In the genomic region with DNA sequence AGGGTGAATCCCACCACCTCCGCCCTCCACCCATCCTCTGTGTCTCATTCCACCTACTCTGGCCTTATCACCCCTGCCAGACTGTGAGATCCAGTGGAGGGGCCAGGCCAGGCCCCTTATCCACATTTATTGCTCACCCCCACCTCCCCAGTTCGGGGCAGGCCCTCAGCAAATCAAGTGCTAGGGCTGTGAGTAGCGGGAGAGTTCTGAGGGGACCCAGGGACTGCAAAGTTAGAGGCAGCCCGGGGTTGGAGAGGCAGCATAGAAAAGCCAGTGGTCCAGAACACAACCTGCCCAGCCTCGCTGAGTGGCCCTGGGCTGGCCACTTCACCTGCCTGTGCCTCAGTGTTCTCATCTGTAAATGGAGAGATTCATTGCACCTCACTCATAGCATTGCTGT, we compare ENCODE assay signal across 3 cellular contexts.
TF ChIP-seq lines count a peak whose summit lies in the region.

No MANE protein-coding gene starts in this region.

TF ChIP-seq in SK-N-SH, 30 proteins besides CTCF, POLR2A, EP300 and RAD21:
- no peak for TF ChIP-seq RFX5 (IDR thresholded peaks at IDR 0.05; ENCODE audit: low read length)
- no peak for TF ChIP-seq TCF12 (IDR thresholded peaks at IDR 0.05)
- TF ChIP-seq, protein P1, sequence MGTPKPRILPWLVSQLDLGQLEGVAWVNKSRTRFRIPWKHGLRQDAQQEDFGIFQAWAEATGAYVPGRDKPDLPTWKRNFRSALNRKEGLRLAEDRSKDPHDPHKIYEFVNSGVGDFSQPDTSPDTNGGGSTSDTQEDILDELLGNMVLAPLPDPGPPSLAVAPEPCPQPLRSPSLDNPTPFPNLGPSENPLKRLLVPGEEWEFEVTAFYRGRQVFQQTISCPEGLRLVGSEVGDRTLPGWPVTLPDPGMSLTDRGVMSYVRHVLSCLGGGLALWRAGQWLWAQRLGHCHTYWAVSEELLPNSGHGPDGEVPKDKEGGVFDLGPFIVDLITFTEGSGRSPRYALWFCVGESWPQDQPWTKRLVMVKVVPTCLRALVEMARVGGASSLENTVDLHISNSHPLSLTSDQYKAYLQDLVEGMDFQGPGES (IDR thresholded peaks at IDR 0.05; ENCODE audit: low read depth, low read length): no peak
- TF ChIP-seq GABPA (IDR thresholded peaks at IDR 0.05; ENCODE audit: low read depth): no peak
- no peak for TF ChIP-seq FOSL2 (IDR thresholded peaks at IDR 0.05; ENCODE audit: borderline replicate concordance, low read depth)
- no peak for TF ChIP-seq CHD2 (IDR thresholded peaks at IDR 0.05; ENCODE audit: low read length, partially characterized antibody)
- TF ChIP-seq SMC3 (IDR thresholded peaks at IDR 0.05; ENCODE audit: low read depth, low read length): no peak
- no peak for TF ChIP-seq MXI1 (IDR thresholded peaks at IDR 0.05; ENCODE audit: low read depth, low read length)
- no peak for TF ChIP-seq TAF1 (IDR thresholded peaks at IDR 0.05; ENCODE audit: borderline replicate concordance, low read depth, low read length)
- TF ChIP-seq NRF1 (IDR thresholded peaks at IDR 0.05; ENCODE audit: low read depth, low read length): no peak
- no peak for TF ChIP-seq ELF1 (IDR thresholded peaks at IDR 0.05)
- no peak for TF ChIP-seq SIN3A (IDR thresholded peaks at IDR 0.05; ENCODE audit: borderline replicate concordance, low read depth, low read length)
- TF ChIP-seq, protein P2, sequence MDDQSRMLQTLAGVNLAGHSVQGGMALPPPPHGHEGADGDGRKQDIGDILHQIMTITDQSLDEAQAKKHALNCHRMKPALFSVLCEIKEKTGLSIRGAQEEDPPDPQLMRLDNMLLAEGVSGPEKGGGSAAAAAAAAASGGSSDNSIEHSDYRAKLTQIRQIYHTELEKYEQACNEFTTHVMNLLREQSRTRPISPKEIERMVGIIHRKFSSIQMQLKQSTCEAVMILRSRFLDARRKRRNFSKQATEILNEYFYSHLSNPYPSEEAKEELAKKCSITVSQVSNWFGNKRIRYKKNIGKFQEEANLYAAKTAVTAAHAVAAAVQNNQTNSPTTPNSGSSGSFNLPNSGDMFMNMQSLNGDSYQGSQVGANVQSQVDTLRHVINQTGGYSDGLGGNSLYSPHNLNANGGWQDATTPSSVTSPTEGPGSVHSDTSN (IDR thresholded peaks at IDR 0.05): no peak
- no peak for TF ChIP-seq NFIC (IDR thresholded peaks at IDR 0.05; ENCODE audit: borderline replicate concordance)

TF ChIP-seq in SK-N-SH treated with all-trans-retinoic acid at 6 μM for 48 hours, 23 proteins besides CTCF, POLR2A, EP300 and RAD21 (continued from another document and continues in another):
- no peak for TF ChIP-seq RARB (CRISPR knock-in tag; IDR thresholded peaks at IDR 0.05)
- TF ChIP-seq ZNF8 (CRISPR knock-in tag; IDR thresholded peaks at IDR 0.05): no peak
- TF ChIP-seq ZFP3 (CRISPR knock-in tag; IDR thresholded peaks at IDR 0.05): no peak
- TF ChIP-seq GLIS3 (CRISPR knock-in tag; IDR thresholded peaks at IDR 0.05): no peak
- TF ChIP-seq, protein P3, sequence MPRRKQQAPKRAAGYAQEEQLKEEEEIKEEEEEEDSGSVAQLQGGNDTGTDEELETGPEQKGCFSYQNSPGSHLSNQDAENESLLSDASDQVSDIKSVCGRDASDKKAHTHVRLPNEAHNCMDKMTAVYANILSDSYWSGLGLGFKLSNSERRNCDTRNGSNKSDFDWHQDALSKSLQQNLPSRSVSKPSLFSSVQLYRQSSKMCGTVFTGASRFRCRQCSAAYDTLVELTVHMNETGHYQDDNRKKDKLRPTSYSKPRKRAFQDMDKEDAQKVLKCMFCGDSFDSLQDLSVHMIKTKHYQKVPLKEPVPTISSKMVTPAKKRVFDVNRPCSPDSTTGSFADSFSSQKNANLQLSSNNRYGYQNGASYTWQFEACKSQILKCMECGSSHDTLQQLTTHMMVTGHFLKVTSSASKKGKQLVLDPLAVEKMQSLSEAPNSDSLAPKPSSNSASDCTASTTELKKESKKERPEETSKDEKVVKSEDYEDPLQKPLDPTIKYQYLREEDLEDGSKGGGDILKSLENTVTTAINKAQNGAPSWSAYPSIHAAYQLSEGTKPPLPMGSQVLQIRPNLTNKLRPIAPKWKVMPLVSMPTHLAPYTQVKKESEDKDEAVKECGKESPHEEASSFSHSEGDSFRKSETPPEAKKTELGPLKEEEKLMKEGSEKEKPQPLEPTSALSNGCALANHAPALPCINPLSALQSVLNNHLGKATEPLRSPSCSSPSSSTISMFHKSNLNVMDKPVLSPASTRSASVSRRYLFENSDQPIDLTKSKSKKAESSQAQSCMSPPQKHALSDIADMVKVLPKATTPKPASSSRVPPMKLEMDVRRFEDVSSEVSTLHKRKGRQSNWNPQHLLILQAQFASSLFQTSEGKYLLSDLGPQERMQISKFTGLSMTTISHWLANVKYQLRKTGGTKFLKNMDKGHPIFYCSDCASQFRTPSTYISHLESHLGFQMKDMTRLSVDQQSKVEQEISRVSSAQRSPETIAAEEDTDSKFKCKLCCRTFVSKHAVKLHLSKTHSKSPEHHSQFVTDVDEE (CRISPR knock-in tag; IDR thresholded peaks at IDR 0.05): no peak
- TF ChIP-seq OSR1 (CRISPR knock-in tag; IDR thresholded peaks at IDR 0.05): no peak
- TF ChIP-seq, protein P4, sequence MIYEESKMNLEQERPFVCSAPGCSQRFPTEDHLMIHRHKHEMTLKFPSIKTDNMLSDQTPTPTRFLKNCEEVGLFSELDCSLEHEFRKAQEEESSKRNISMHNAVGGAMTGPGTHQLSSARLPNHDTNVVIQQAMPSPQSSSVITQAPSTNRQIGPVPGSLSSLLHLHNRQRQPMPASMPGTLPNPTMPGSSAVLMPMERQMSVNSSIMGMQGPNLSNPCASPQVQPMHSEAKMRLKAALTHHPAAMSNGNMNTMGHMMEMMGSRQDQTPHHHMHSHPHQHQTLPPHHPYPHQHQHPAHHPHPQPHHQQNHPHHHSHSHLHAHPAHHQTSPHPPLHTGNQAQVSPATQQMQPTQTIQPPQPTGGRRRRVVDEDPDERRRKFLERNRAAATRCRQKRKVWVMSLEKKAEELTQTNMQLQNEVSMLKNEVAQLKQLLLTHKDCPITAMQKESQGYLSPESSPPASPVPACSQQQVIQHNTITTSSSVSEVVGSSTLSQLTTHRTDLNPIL (CRISPR knock-in tag; IDR thresholded peaks at IDR 0.05; ENCODE audit: low read depth): no peak
- TF ChIP-seq TOX (CRISPR knock-in tag; IDR thresholded peaks at IDR 0.05; ENCODE audit: borderline replicate concordance): no peak
- no peak for TF ChIP-seq ARNTL (CRISPR knock-in tag; IDR thresholded peaks at IDR 0.05; ENCODE audit: borderline replicate concordance, low read depth)
- no peak for TF ChIP-seq ZC3H10 (CRISPR knock-in tag; IDR thresholded peaks at IDR 0.05)
- no peak for TF ChIP-seq PPARA (CRISPR knock-in tag; IDR thresholded peaks at IDR 0.05; ENCODE audit: borderline replicate concordance)
- TF ChIP-seq, protein P5, sequence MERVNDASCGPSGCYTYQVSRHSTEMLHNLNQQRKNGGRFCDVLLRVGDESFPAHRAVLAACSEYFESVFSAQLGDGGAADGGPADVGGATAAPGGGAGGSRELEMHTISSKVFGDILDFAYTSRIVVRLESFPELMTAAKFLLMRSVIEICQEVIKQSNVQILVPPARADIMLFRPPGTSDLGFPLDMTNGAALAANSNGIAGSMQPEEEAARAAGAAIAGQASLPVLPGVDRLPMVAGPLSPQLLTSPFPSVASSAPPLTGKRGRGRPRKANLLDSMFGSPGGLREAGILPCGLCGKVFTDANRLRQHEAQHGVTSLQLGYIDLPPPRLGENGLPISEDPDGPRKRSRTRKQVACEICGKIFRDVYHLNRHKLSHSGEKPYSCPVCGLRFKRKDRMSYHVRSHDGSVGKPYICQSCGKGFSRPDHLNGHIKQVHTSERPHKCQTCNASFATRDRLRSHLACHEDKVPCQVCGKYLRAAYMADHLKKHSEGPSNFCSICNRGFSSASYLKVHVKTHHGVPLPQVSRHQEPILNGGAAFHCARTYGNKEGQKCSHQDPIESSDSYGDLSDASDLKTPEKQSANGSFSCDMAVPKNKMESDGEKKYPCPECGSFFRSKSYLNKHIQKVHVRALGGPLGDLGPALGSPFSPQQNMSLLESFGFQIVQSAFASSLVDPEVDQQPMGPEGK (CRISPR knock-in tag; IDR thresholded peaks at IDR 0.05; ENCODE audit: borderline replicate concordance): no peak
- no peak for TF ChIP-seq TCF4 (CRISPR knock-in tag; IDR thresholded peaks at IDR 0.05; ENCODE audit: borderline replicate concordance)
- TF ChIP-seq, protein P6, sequence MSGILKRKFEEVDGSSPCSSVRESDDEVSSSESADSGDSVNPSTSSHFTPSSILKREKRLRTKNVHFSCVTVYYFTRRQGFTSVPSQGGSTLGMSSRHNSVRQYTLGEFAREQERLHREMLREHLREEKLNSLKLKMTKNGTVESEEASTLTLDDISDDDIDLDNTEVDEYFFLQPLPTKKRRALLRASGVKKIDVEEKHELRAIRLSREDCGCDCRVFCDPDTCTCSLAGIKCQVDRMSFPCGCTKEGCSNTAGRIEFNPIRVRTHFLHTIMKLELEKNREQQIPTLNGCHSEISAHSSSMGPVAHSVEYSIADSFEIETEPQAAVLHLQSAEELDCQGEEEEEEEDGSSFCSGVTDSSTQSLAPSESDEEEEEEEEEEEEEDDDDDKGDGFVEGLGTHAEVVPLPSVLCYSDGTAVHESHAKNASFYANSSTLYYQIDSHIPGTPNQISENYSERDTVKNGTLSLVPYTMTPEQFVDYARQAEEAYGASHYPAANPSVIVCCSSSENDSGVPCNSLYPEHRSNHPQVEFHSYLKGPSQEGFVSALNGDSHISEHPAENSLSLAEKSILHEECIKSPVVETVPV (CRISPR knock-in tag; IDR thresholded peaks at IDR 0.05): no peak

TF ChIP-seq in endothelial cell of umbilical vein, 7 proteins besides CTCF, POLR2A, EP300 and RAD21:
- TF ChIP-seq POLR2AphosphoS5 (IDR thresholded peaks at IDR 0.05; ENCODE audit: insufficient read depth, low read depth, low read length) (no peak), JUN (IDR thresholded peaks at IDR 0.05; ENCODE audit: borderline replicate concordance, insufficient read depth, insufficient read length, low read depth) (no peak), FOS (IDR thresholded peaks at IDR 0.05; ENCODE audit: borderline replicate concordance, insufficient read depth, low read length) (no peak), GATA2 (IDR thresholded peaks at IDR 0.05; ENCODE audit: insufficient read depth, insufficient read length, low read depth, low read length) (no peak)
